ENCODE assay signal across 8 cellular contexts in the genomic region with DNA sequence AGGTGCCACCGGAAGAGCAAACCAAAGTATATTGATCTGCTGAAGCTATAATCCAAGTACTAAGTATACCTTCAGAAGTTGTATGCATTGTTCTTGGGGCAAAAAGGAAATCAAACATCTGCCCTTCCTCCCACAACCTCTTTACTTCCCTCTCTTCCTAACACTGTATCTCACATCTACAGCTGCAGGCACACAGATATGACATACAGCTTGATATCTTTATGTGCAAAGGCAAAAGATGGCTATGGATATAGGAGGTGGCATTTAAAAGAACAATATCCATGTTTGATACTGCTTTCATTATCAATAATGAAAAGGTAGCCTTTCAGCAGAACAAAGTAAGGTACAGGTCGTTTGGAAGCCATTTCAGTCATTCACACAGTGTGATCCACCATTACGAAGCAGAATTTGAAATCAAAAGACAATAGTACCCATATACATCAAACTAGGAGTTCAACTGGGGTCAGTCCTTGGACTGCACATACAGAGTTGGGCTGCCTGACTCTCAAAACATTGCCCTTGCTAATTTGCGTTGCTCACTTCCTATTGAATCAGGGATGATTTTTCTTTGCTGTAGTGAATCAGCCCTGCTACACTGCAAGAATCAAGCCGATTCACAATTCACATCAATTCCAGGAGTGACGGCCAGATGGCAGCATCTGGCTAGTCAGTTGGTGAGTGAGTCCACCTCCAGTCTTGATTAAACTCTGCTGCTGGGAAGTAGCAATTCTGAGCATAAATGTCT. TPM values are rescaled to one million over a fixed set of nuclear protein-coding genes. Genes with fewer than 3 reads are reported as not detected.
DNase-seq lines count a peak whose midpoint lies in the region; ATAC-seq, FAIRE-seq and TF ChIP-seq lines count a peak whose summit lies in the region.

No MANE protein-coding gene starts in this region.

- WGBS in stomach, 5 donors, result 28 to 36% (median 32%) methylated on average over 6 of the region's 6 CpGs

- TF ChIP-seq POLR2A in H54 (IDR thresholded peaks at IDR 0.05; ENCODE audit: low read depth, low read length) (no peak), stomach (IDR thresholded peaks at IDR 0.05) (no peak)

- H3K27ac Mint-ChIP-seq in CD4-positive, CD25-positive, alpha-beta regulatory T cell, result peak overlapping the region in 1 of 3 donors; percentile 34
- H3K27ac Mint-ChIP-seq in naive thymus-derived CD4-positive, alpha-beta T cell, result no peak overlapping the region

- intact Hi-C loops in naive thymus-derived CD4-positive, alpha-beta T cell (cut with micrococcal nuclease), result loop anchor here (1.0 to 5.0 kb wide), 4 partner anchors 158 to 345 kb away; partner anchors contain the start of gene RNASE7 (in 1 of the 2)
- intact Hi-C loops in stomach (cut with DNase I; ENCODE audit: low total_unique reads), result loop anchor here (10.0 kb wide), 2 partner anchors 157 to 373 kb away; no protein-coding TSS in a partner anchor

- CTCF ChIA-PET in naive thymus-derived CD4-positive, alpha-beta T cell (lab: Charles Lee), result interaction anchor here (0.6 to 4.0 kb wide), 12 partner anchors 13 to 370 kb away, joined by 3 to 19 read pairs (median 4); partner anchors contain the start of genes RNASE4 and RNASE6

- peak; percentile 87 for TF ChIP-seq CTCF in epithelial cell of proximal tubule (conservative IDR thresholded peaks at IDR 0.05; ENCODE audit: low read depth, low read length)
- peak in 5 of 7 experiments; percentile 66 to 90 (median 72) for TF ChIP-seq CTCF in stomach (IDR thresholded peaks at IDR 0.05)

- no peaks in the 10 kb centered on the region for H3K27me3 ChIP-seq in CD4-positive, CD25-positive, alpha-beta regulatory T cell (ENCODE audit: control insufficient read depth, insufficient read depth, low read length)
- H3K27me3 ChIP-seq in naive thymus-derived CD4-positive, alpha-beta T cell (ENCODE audit: control insufficient read depth in 2 of 2, insufficient read depth in 2 of 2, low read length in 2 of 2), result no peaks in the 10 kb centered on the region
- no peaks in the 10 kb centered on the region for H3K27me3 ChIP-seq in stomach

- no peak overlapping the region for H3K27ac ChIP-seq in CD4-positive, CD25-positive, alpha-beta regulatory T cell (ENCODE audit: insufficient read depth, low read length, poor library complexity, severe bottlenecking)
- H3K27ac ChIP-seq in naive thymus-derived CD4-positive, alpha-beta T cell (ENCODE audit: low read depth, low read length), result no peak overlapping the region
- H3K27ac ChIP-seq in stomach, result peak overlapping the region in 1 of 5 donors; percentile 22

- H3K4me1 ChIP-seq in CD4-positive, CD25-positive, alpha-beta regulatory T cell (ENCODE audit: control insufficient read depth, insufficient read depth, low read length, poor library complexity, severe bottlenecking), result no peaks in the 10 kb centered on the region
- H3K4me1 ChIP-seq in naive thymus-derived CD4-positive, alpha-beta T cell (ENCODE audit: control insufficient read depth in 2 of 2, insufficient read depth in 2 of 2, low read length in 2 of 2), result no peaks in the 10 kb centered on the region
- H3K4me1 ChIP-seq in stomach, result peaks cover 0 to 17% (median 8%) of the 10 kb centered on the region in 4 donors

- H3K4me3 Mint-ChIP-seq in CD4-positive, CD25-positive, alpha-beta regulatory T cell, result no peak overlapping the region
- H3K4me3 Mint-ChIP-seq in naive thymus-derived CD4-positive, alpha-beta T cell, result no peak overlapping the region

- no peaks in the 10 kb centered on the region for H3K27me3 Mint-ChIP-seq in CD4-positive, CD25-positive, alpha-beta regulatory T cell
- peaks cover 0 to 15% (median 0%) of the 10 kb centered on the region in 5 donors for H3K27me3 Mint-ChIP-seq in naive thymus-derived CD4-positive, alpha-beta T cell

- TF ChIP-seq EP300 in stomach (IDR thresholded peaks at IDR 0.05), result no peak

- peak; percentile 96 for FAIRE-seq in H54 (lab: Jason Lieb, UNC)

- no peaks in the 10 kb centered on the region for H3K9me3 ChIP-seq in CD4-positive, CD25-positive, alpha-beta regulatory T cell (ENCODE audit: control insufficient read depth in 2 of 2, low read length in 2 of 2)
- H3K9me3 ChIP-seq in naive thymus-derived CD4-positive, alpha-beta T cell (ENCODE audit: control insufficient read depth in 2 of 3, low read length in 3 of 3), result no peaks in the 10 kb centered on the region
- no peaks in the 10 kb centered on the region for H3K9me3 ChIP-seq in stomach

- H3K9me3 Mint-ChIP-seq in CD4-positive, CD25-positive, alpha-beta regulatory T cell, result no peaks in the 10 kb centered on the region
- no peaks in the 10 kb centered on the region for H3K9me3 Mint-ChIP-seq in naive thymus-derived CD4-positive, alpha-beta T cell

- ATAC-seq in CD4-positive, CD25-positive, alpha-beta regulatory T cell (ENCODE audit: low read depth in 2 of 2), result peak; percentile 60 to 68
- peak; percentile 89 for ATAC-seq in naive thymus-derived CD4-positive, alpha-beta T cell
- ATAC-seq in GM19467 (IDR thresholded peaks at IDR 0.05; ENCODE audit: unreplicated experiment), result no peak

- H3K4me1 Mint-ChIP-seq in CD4-positive, CD25-positive, alpha-beta regulatory T cell, result no peaks in the 10 kb centered on the region
- peaks cover 0 to 1% (median 0%) of the 10 kb centered on the region in 7 donors for H3K4me1 Mint-ChIP-seq in naive thymus-derived CD4-positive, alpha-beta T cell

- no peak overlapping the region for H3K4me3 ChIP-seq in CD4-positive, CD25-positive, alpha-beta regulatory T cell (ENCODE audit: low read depth, low read length)
- no peak overlapping the region for H3K4me3 ChIP-seq in epithelial cell of proximal tubule (ENCODE audit: low read depth, low read length)
- H3K4me3 ChIP-seq in naive thymus-derived CD4-positive, alpha-beta T cell (ENCODE audit: low read length), result no peak overlapping the region
- no peak overlapping the region for H3K4me3 ChIP-seq in stomach

- H3K36me3 ChIP-seq in CD4-positive, CD25-positive, alpha-beta regulatory T cell (ENCODE audit: control insufficient read depth, insufficient read depth, low read length), result no peaks in the 10 kb centered on the region
- no peaks in the 10 kb centered on the region for H3K36me3 ChIP-seq in naive thymus-derived CD4-positive, alpha-beta T cell (ENCODE audit: control insufficient read depth in 2 of 3, insufficient read depth in 3 of 3, low read length in 3 of 3)
- peaks cover 14 to 54% (median 48%) of the 10 kb centered on the region in 4 donors for H3K36me3 ChIP-seq in stomach

- POLR2A ChIA-PET in naive thymus-derived CD4-positive, alpha-beta T cell (lab: Charles Lee), result interaction anchor here (0.8 kb wide), 1 partner anchor 282 kb away, joined by 3 read pairs; no protein-coding TSS in a partner anchor

- DNase-seq in CD4-positive, CD25-positive, alpha-beta regulatory T cell, result peak; percentile 37 to 73 (median 55)
- DNase-seq in H54 (ENCODE audit: insufficient read length, low spot score) (no peak), NOMO-1 treated with DMSO at 0.1 percent for 48 hours (lab: John Stamatoyannopoulos, UW; ENCODE audit: unreplicated experiment) (peak; percentile 83), epithelial cell of proximal tubule (ENCODE audit: low read depth) (no peak), stomach (peak; percentile 79)
- DNase-seq in activated CD8-positive, alpha-beta memory T cell treated with anti-CD3 and anti-CD28 coated beads, Interleukin-2, amount 50 U/mL, for 24 hours (ENCODE audit: extremely low read depth), result peak; percentile 12
- DNase-seq in naive thymus-derived CD4-positive, alpha-beta T cell, result peak; percentile 36 to 67 (median 57)

- no peaks in the 10 kb centered on the region for H3K36me3 Mint-ChIP-seq in CD4-positive, CD25-positive, alpha-beta regulatory T cell
- no peaks in the 10 kb centered on the region for H3K36me3 Mint-ChIP-seq in naive thymus-derived CD4-positive, alpha-beta T cell

RNA-seq across cellular contexts. Expression of gene ANG, which starts 8.9 kb away (rescaled TPM):
- 0.62 TPM for total RNA-seq in CD4-positive, CD25-positive, alpha-beta regulatory T cell
- 1 to 10 TPM in 2 of 4 donors, under 1 TPM in 2; 0.59 to 2.3 (median 1.1) TPM for polyA plus RNA-seq in CD4-positive, CD25-positive, alpha-beta regulatory T cell
- total RNA-seq in epithelial cell of proximal tubule (1.3 and 4.8 TPM in 2 replicates), stomach (10 to 100 TPM in 3 of 5 donors, 1 to 10 TPM in 1, under 1 TPM in 1; 0.58 to 46.1 (median 37.4) TPM)
- 1 to 10 TPM in 3 of 5 experiments, not detected in 2; 1.6 to 3.5 (median 1.7) TPM for total RNA-seq in naive thymus-derived CD4-positive, alpha-beta T cell
- polyA plus RNA-seq in naive thymus-derived CD4-positive, alpha-beta T cell, result under 1 TPM in 1 of 2 donors, not detected in 1; 0.40 TPM
- 10 to 100 TPM; 15.9 to 34.7 (median 28.0) TPM for polyA plus RNA-seq in stomach

RNA-seq across cellular contexts. Expression of gene RNASE4, which starts 13.1 kb away (rescaled TPM):
- total RNA-seq in CD4-positive, CD25-positive, alpha-beta regulatory T cell, result 0.17 TPM
- 1 to 10 TPM in 3 of 4 donors, under 1 TPM in 1; 0.75 to 4.1 (median 2.9) TPM for polyA plus RNA-seq in CD4-positive, CD25-positive, alpha-beta regulatory T cell
- 5.3 and 7.6 TPM in 2 replicates for total RNA-seq in epithelial cell of proximal tubule
- 1 to 10 TPM in 1 of 5 experiments, under 1 TPM in 4; 0.17 to 4.2 (median 0.43) TPM for total RNA-seq in naive thymus-derived CD4-positive, alpha-beta T cell
- polyA plus RNA-seq in naive thymus-derived CD4-positive, alpha-beta T cell, result under 1 TPM in 1 of 2 donors, not detected in 1; 0.83 TPM
- total RNA-seq in stomach, result 100 to 1,000 TPM in 3 of 5 donors, 10 to 100 TPM in 1, not detected in 1; 13.4 to 158 (median 117) TPM
- 10 to 100 TPM; 27.6 to 58.0 (median 35.4) TPM for polyA plus RNA-seq in stomach

RNA-seq across cellular contexts. Expression of gene EDDM3A, which starts 48.2 kb away (rescaled TPM):
- not detected for total RNA-seq in CD4-positive, CD25-positive, alpha-beta regulatory T cell
- polyA plus RNA-seq in CD4-positive, CD25-positive, alpha-beta regulatory T cell, result not detected
- total RNA-seq in epithelial cell of proximal tubule (not detected in 2 replicates), stomach (not detected)
- not detected for total RNA-seq in naive thymus-derived CD4-positive, alpha-beta T cell
- not detected for polyA plus RNA-seq in naive thymus-derived CD4-positive, alpha-beta T cell
- polyA plus RNA-seq in stomach, result under 1 TPM in 1 of 3 donors, not detected in 2; 0.38 TPM

RNA-seq across cellular contexts. Expression of gene OR6S1, which starts 56.0 kb away (rescaled TPM):
- total RNA-seq in CD4-positive, CD25-positive, alpha-beta regulatory T cell, result not detected
- polyA plus RNA-seq in CD4-positive, CD25-positive, alpha-beta regulatory T cell, result not detected
- total RNA-seq in epithelial cell of proximal tubule, result not detected in 2 replicates
- not detected for total RNA-seq in naive thymus-derived CD4-positive, alpha-beta T cell
- polyA plus RNA-seq in naive thymus-derived CD4-positive, alpha-beta T cell, result not detected
- not detected for total RNA-seq in stomach
- not detected for polyA plus RNA-seq in stomach

Comparison
In these comparisons a context has a peak if more than half of its experiments do, and no peak if none do; other contexts are left out.
1. DNase-seq: peak in CD4-positive, CD25-positive, alpha-beta regulatory T cell (3 of 3), NOMO-1 treated with DMSO at 0.1 percent for 48 hours (single experiment), activated CD8-positive, alpha-beta memory T cell treated with anti-CD3 and anti-CD28 coated beads, Interleukin-2, amount 50 U/mL, for 24 hours (single experiment), naive thymus-derived CD4-positive, alpha-beta T cell (9 of 9) and stomach (single experiment); none in H54 (single experiment) and epithelial cell of proximal tubule (single experiment).